ENCODE assay signal across 8 cellular contexts in the genomic region with DNA sequence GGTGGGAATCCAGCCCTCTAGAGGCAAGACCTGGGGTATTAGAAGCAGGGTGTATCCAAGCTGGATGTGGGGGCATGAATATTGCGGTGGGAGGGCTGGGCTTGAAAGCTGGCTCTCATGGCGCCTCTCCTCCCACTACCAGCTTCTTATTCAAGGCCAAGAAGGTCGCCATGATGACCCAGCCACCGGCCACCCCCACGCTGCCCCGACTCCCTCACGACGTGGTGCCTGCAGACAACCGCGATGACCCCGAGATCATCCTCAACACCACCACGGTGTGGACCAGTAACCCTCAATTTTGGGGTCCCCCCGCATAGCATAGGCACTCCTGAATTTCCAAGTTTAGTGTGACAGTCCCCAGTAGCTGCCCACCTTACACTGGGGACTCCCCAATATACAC. TPM values are rescaled to one million over a fixed set of nuclear protein-coding genes. Genes with fewer than 3 reads are reported as not detected.
"Had no signal": no experiment of that assay in that cellular context is flagged by ENCODE, and none has a peak within 500 bp of the region (broad histone marks: within the 10 kb centered on the region; RNA-seq: fewer than 3 reads in every experiment).

No MANE protein-coding gene starts in this region.

- H3K4me3 ChIP-seq: K562 had no signal

- H3K27ac ChIP-seq: HL-60 had no signal

- DNase-seq: IMR-90, KBM-7, KG1 had no signal

RNA-seq across cellular contexts. Expression of gene RYR1, which starts 41.7 kb away (rescaled TPM):
- total RNA-seq: HepG2, HT-29, HT1080, IMR-90 had no signal

RNA-seq across cellular contexts. Expression of gene RASGRP4, which starts 49.2 kb away (rescaled TPM):
- total RNA-seq: HepG2, HT-29, HT1080, IMR-90 had no signal
